Comparison of ENCODE assay signal across 22 cellular contexts in genomic region chr14:77110286-77110685, GRCh38. TPM values are rescaled to one million over a fixed set of nuclear protein-coding genes. Genes with fewer than 3 reads are reported as not detected.
DNase-seq lines count a peak whose midpoint lies in the region; ATAC-seq and TF ChIP-seq lines count a peak whose summit lies in the region.
"Had no signal": no experiment of that assay in that cellular context is flagged by ENCODE, and none has a peak within 500 bp of the region (broad histone marks: within the 10 kb centered on the region; RNA-seq: fewer than 3 reads in every experiment).

No MANE protein-coding gene starts in this region.

- H3K27me3 ChIP-seq in heart right ventricle (no peaks in the 10 kb centered on the region), gastrocnemius medialis (no peaks in the 10 kb centered on the region), uterus (no peaks in the 10 kb centered on the region)
- H3K27me3 ChIP-seq: left lung had no signal

- TF ChIP-seq CTCF in heart right ventricle (IDR thresholded peaks at IDR 0.05) = no peak
- TF ChIP-seq CTCF in gastrocnemius medialis (IDR thresholded peaks at IDR 0.05 in 4 of 5, conservative IDR thresholded peaks at IDR 0.05 in 1 of 5) = no peak
- TF ChIP-seq CTCF in uterus (IDR thresholded peaks at IDR 0.05) = no peak
- no peak for TF ChIP-seq CTCF in GM13976 (IDR thresholded peaks at IDR 0.05; ENCODE audit: borderline replicate concordance, control extremely low read depth, extremely low read depth, insufficient read depth, missing control alignments)

- in situ Hi-C loops in gastrocnemius medialis (cut with MboI; ENCODE audit: low sequenced_read_pairs in 4 of 4) (loop anchor here in 1 of 4 donors (25.0 kb wide), 1 partner anchor 352 kb away; the partner anchor contains the start of genes AHSA1 and VIPAS39), GM13976 (cut with MboI; ENCODE audit: low sequenced_read_pairs, unreplicated experiment) (no loop called here)

- no peak for DNase-seq in heart right ventricle
- no peak for DNase-seq in cardiac septum (ENCODE audit: low spot score)
- peak; percentile 7 for DNase-seq in inferior parietal cortex (ENCODE audit: extremely low spot score)
- DNase-seq in gastrocnemius medialis = no peak
- DNase-seq in uterus = no peak
- DNase-seq in GM13976 (ENCODE audit: low spot score) = no peak
- no peak for DNase-seq in NCI-H146 treated with DMSO at 0.1 percent for 48 hours (lab: John Stamatoyannopoulos, UW; ENCODE audit: unreplicated experiment)
- DNase-seq: activated CD4-positive, CD25-positive, alpha-beta regulatory T cell treated with anti-CD3 and anti-CD28 coated beads, Interleukin-2, amount 50 U/mL, for 72 hours; activated CD8-positive, alpha-beta memory T cell treated with anti-CD3 and anti-CD28 coated beads, Interleukin-2, amount 50 U/mL, for 48 hours; activated naive CD4-positive, alpha-beta T cell; HCEC 1CT; left lung; naive thymus-derived CD8-positive, alpha-beta T cell; NCI-H187 treated with DMSO at 0.1 percent for 48 hours; NCI-H510A; SIG-M5; stimulated activated CD4-positive, alpha-beta T cell treated with anti-CD3 and anti-CD28 coated beads, Interleukin-2, amount 100 ng/mL, for 48 hours had no signal

- H3K27ac ChIP-seq in heart right ventricle (peak overlapping the region in 7 of 10 donors; percentile 22 to 75 (median 67)), gastrocnemius medialis (peak overlapping the region; percentile 57 to 99 (median 96)), uterus (peak overlapping the region; percentile 75 to 81)
- H3K27ac ChIP-seq: C4-2B had no signal

- H3K9me3 ChIP-seq in heart right ventricle = no peaks in the 10 kb centered on the region
- no peaks in the 10 kb centered on the region for H3K9me3 ChIP-seq in gastrocnemius medialis
- H3K9me3 ChIP-seq in uterus = no peaks in the 10 kb centered on the region
- H3K9me3 ChIP-seq: left lung had no signal

- H3K4me1 ChIP-seq in heart right ventricle = peaks cover 9 to 80% (median 36%) of the 10 kb centered on the region in 9 donors
- peaks cover 77 to 86% of the 10 kb centered on the region in 2 donors for H3K4me1 ChIP-seq in gastrocnemius medialis
- H3K4me1 ChIP-seq in uterus = peaks cover 10 to 15% of the 10 kb centered on the region in 2 donors
- H3K4me1 ChIP-seq: left lung had no signal

- ATAC-seq in heart right ventricle (no peak), gastrocnemius medialis (no peak), GM21367 (IDR thresholded peaks at IDR 0.05; ENCODE audit: unreplicated experiment) (no peak)
- ATAC-seq: naive thymus-derived CD8-positive, alpha-beta T cell had no signal

- H3K36me3 ChIP-seq in heart right ventricle (peaks cover 0 to 97% (median 35%) of the 10 kb centered on the region in 9 donors), gastrocnemius medialis (peaks cover 0 to 70% of the 10 kb centered on the region in 2 donors), uterus (no peaks in the 10 kb centered on the region)

- 86 to 92% methylated on average over 1 of the region's 1 CpG for WGBS in heart right ventricle, 2 donors

- no peak for TF ChIP-seq POLR2A in gastrocnemius medialis (IDR thresholded peaks at IDR 0.05)
- TF ChIP-seq POLR2A in uterus (IDR thresholded peaks at IDR 0.05) = no peak

- no peak overlapping the region for H3K4me3 ChIP-seq in heart right ventricle
- H3K4me3 ChIP-seq in gastrocnemius medialis = no peak overlapping the region
- H3K4me3 ChIP-seq in uterus = no peak overlapping the region
- H3K4me3 ChIP-seq: left lung had no signal

- intact Hi-C loops in heart right ventricle (cut with DNase I) = no loop called here
- intact Hi-C loops in cardiac septum (cut with DNase I) = no loop called here
- intact Hi-C loops in gastrocnemius medialis (cut with DNase I; ENCODE audit: low total_unique reads) = no loop called here
- intact Hi-C loops in uterus (cut with DNase I; ENCODE audit: low total_unique reads) = no loop called here

RNA-seq across cellular contexts. Expression of gene CIPC, which starts 12.2 kb away (rescaled TPM):
- total RNA-seq in heart right ventricle (10 to 100 TPM; 51.4 to 93.8 (median 64.2) TPM), cardiac septum (45.9 TPM), gastrocnemius medialis (100 to 1,000 TPM; 114 to 178 (median 120) TPM), uterus (10 to 100 TPM in 3 of 4 donors, 1 to 10 TPM in 1; 8.2 to 71.8 (median 28.1) TPM)
- 10 to 100 TPM in 1 of 2 donors, 1 to 10 TPM in 1; 9.4 to 11.6 TPM for polyA plus RNA-seq in heart right ventricle

RNA-seq across cellular contexts. Expression of gene ZDHHC22, which starts 31.3 kb away (rescaled TPM):
- total RNA-seq in heart right ventricle (under 1 TPM in 1 of 10 donors, not detected in 9; 0.09 TPM), cardiac septum (not detected), gastrocnemius medialis (not detected), uterus (not detected)
- polyA plus RNA-seq in heart right ventricle = not detected
- total RNA-seq: dermis blood vessel endothelial cell; left lung; naive thymus-derived CD8-positive, alpha-beta T cell; sciatic nerve; ureter had no signal
- polyA plus RNA-seq: naive thymus-derived CD8-positive, alpha-beta T cell had no signal
